In the genomic region with DNA sequence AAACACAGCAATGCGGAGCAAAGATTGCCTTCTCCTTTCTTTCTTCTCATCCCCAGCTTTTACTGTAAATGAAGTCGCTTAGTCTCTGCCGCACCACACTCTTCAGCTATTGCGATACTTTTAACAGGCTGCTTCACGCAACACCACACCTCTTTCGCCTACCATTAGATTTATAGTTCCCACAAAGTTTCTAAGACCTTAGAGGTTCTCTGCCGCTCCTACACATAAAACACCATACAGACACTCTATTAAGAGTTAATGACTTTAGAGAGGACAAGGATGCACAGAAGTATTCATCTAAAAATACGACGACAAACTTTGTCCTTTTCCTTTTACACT, we compare ENCODE assay signal across 8 cellular contexts. TPM values are rescaled to one million over a fixed set of nuclear protein-coding genes. Genes with fewer than 3 reads are reported as not detected.
DNase-seq lines count a peak whose midpoint lies in the region; ATAC-seq and TF ChIP-seq lines count a peak whose summit lies in the region.

No MANE protein-coding gene starts in this region.

- POLR2A ChIA-PET in Caco-2 (lab: Charles Lee) = no interaction called here
- POLR2A ChIA-PET in WTC11 (lab: Charles Lee) = interaction anchor here (0.6 to 1.1 kb wide), 2 partner anchors 31 to 34 kb away, joined by 3 read pairs; no protein-coding TSS in a partner anchor

- ATAC-seq in GM19463 (IDR thresholded peaks at IDR 0.05; ENCODE audit: unreplicated experiment) = peak; percentile 29
- peak; percentile 31 for ATAC-seq in HG03457 (IDR thresholded peaks at IDR 0.05; ENCODE audit: unreplicated experiment)
- peak; percentile 21; the same call in 1 of the 2 replicates for ATAC-seq in WTC11
- ATAC-seq in heart right ventricle = peak in 3 of 8 donors; percentile 4 to 14 (median 12)

- intact Hi-C loops in Caco-2 (cut with micrococcal nuclease; ENCODE audit: unreplicated experiment) (loop anchor here (2.0 to 5.0 kb wide), 2 partner anchors 35 to 280 kb away; a partner anchor contains a TSS), heart right ventricle (cut with DNase I) (no loop called here)

- no TSS peak for BruUV-seq in Caco-2 (replicated peaks; lab: Mats Ljungman, UMichigan)

- H3K27ac Mint-ChIP-seq in Caco-2 (ENCODE audit: unreplicated experiment) (peak overlapping the region; percentile 55), WTC11 (peak overlapping the region; percentile 90)

- H3K27me3 ChIP-seq in Caco-2 (replicated peaks; ENCODE audit: control insufficient read depth, insufficient read depth, low read length) = no peaks in the 10 kb centered on the region
- H3K27me3 ChIP-seq in heart right ventricle = no peaks in the 10 kb centered on the region

- peak overlapping the region; percentile 84 for H3K4me3 Mint-ChIP-seq in Caco-2 (ENCODE audit: unreplicated experiment)
- H3K4me3 Mint-ChIP-seq in WTC11 = peak overlapping the region; percentile 85

- CTCF ChIA-PET in Caco-2 (lab: Charles Lee) (interaction anchor here (0.7 kb wide), 1 partner anchor 313 kb away, joined by 5 read pairs; no protein-coding TSS in a partner anchor), WTC11 (lab: Charles Lee) (interaction anchor here (0.5 to 1.8 kb wide), 4 partner anchors 19 to 313 kb away, joined by 3 to 4 read pairs (median 4); no protein-coding TSS in a partner anchor)

- H3K4me1 Mint-ChIP-seq in Caco-2 (ENCODE audit: low read depth, unreplicated experiment) = no peaks in the 10 kb centered on the region
- peaks cover 23% of the 10 kb centered on the region for H3K4me1 Mint-ChIP-seq in WTC11

- peaks cover 7% of the 10 kb centered on the region; the same call in 1 of the 2 replicates for H3K4me1 ChIP-seq in Caco-2
- peaks cover 0 to 45% (median 25%) of the 10 kb centered on the region in 9 donors for H3K4me1 ChIP-seq in heart right ventricle

- H3K27ac ChIP-seq in heart right ventricle = peak overlapping the region in 9 of 10 donors; percentile 68 to 93 (median 85)

- H3K27me3 Mint-ChIP-seq in Caco-2 (ENCODE audit: insufficient read depth, unreplicated experiment) = no peaks in the 10 kb centered on the region
- H3K27me3 Mint-ChIP-seq in WTC11 (ENCODE audit: low read depth) = no peaks in the 10 kb centered on the region

- H3K9me3 Mint-ChIP-seq in Caco-2 (ENCODE audit: unreplicated experiment) = no peaks in the 10 kb centered on the region
- no peaks in the 10 kb centered on the region for H3K9me3 Mint-ChIP-seq in WTC11

- in situ Hi-C loops in KBM-7 (cut with MboI; ENCODE audit: low pct_unique_long_range_greater_than_20kb, low sequenced_read_pairs) = no loop called here

- 0 to 2% methylated on average over 9 of the region's 9 CpGs for WGBS in heart right ventricle, 2 donors

- no peak for TF ChIP-seq CTCF in Caco-2 (IDR thresholded peaks at IDR 0.05; ENCODE audit: insufficient read depth in 1 of 2, low read depth in 1 of 2, low read length in 1 of 2, severe bottlenecking in 1 of 2, unreplicated experiment in 1 of 2)
- TF ChIP-seq CTCF in WTC11 (IDR thresholded peaks at IDR 0.05) = no peak
- TF ChIP-seq CTCF in heart right ventricle (IDR thresholded peaks at IDR 0.05) = no peak
- no peak for TF ChIP-seq CTCF in retinal pigment epithelial cell (conservative IDR thresholded peaks at IDR 0.05; ENCODE audit: low read depth, low read length)

- H3K4me3 ChIP-seq in Caco-2 (ENCODE audit: low read depth, low read length) = peak overlapping the region; percentile 86
- peak overlapping the region; percentile 67 to 98 (median 90) for H3K4me3 ChIP-seq in heart right ventricle
- peak overlapping the region; percentile 90 for H3K4me3 ChIP-seq in retinal pigment epithelial cell (ENCODE audit: low read length)

- H3K36me3 ChIP-seq in Caco-2 (ENCODE audit: control insufficient read depth, insufficient read depth, low read length) (no peaks in the 10 kb centered on the region), heart right ventricle (peaks cover 0 to 17% (median 0%) of the 10 kb centered on the region in 9 donors)

- H3K9me3 ChIP-seq in Caco-2 (no peaks in the 10 kb centered on the region), heart right ventricle (no peaks in the 10 kb centered on the region)

- H3K36me3 Mint-ChIP-seq in Caco-2 (ENCODE audit: insufficient read depth, unreplicated experiment) (no peaks in the 10 kb centered on the region), WTC11 (peaks cover 5% of the 10 kb centered on the region)

- DNase-seq in Caco-2 (peak in 1 of 2 experiments; percentile 6), WTC11 (ENCODE audit: low spot score) (no peak), heart right ventricle (no peak), retinal pigment epithelial cell (ENCODE audit: low read depth) (no peak), KBM-7 (no peak), NCI-H2171 treated with DMSO at 0.1 percent for 48 hours (lab: John Stamatoyannopoulos, UW) (no peak)

TF ChIP-seq in WTC11, 78 proteins besides CTCF, POLR2A, EP300 and RAD21:
- no peak for TF ChIP-seq JAZF1 (CRISPR knock-in tag; IDR thresholded peaks at IDR 0.05)
- TF ChIP-seq, protein P1, sequence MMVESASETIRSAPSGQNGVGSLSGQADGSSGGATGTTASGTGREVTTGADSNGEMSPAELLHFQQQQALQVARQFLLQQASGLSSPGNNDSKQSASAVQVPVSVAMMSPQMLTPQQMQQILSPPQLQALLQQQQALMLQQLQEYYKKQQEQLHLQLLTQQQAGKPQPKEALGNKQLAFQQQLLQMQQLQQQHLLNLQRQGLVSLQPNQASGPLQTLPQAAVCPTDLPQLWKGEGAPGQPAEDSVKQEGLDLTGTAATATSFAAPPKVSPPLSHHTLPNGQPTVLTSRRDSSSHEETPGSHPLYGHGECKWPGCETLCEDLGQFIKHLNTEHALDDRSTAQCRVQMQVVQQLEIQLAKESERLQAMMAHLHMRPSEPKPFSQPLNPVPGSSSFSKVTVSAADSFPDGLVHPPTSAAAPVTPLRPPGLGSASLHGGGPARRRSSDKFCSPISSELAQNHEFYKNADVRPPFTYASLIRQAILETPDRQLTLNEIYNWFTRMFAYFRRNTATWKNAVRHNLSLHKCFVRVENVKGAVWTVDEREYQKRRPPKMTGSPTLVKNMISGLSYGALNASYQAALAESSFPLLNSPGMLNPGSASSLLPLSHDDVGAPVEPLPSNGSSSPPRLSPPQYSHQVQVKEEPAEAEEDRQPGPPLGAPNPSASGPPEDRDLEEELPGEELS (CRISPR knock-in tag; IDR thresholded peaks at IDR 0.05) = 0 out of 2 replicates have a peak, but pooled peaks have one; percentile 3

RNA-seq across cellular contexts. Expression of a gene that starts 0.6 kb away (rescaled TPM):
- total RNA-seq in Caco-2 (2022) = 38.3 and 39.4 TPM in 2 replicates
- 41.8 to 48.0 TPM (median 43.0 TPM) in 3 replicates for total RNA-seq in WTC11 (2021)
- total RNA-seq in heart right ventricle = 10 to 100 TPM; 21.1 to 31.7 (median 28.7) TPM
- polyA plus RNA-seq in heart right ventricle = 1 to 10 TPM; 2.0 to 2.8 TPM

RNA-seq across cellular contexts. Expression of a gene that starts 34.4 kb away (rescaled TPM):
- total RNA-seq in Caco-2 (2022) (2.4 and 2.9 TPM in 2 replicates), WTC11 (2021) (10.8 to 12.2 TPM (median 11.6 TPM) in 3 replicates), heart right ventricle (1 to 10 TPM; 3.3 to 7.5 (median 4.8) TPM)
- polyA plus RNA-seq in heart right ventricle = 10 to 100 TPM in 1 of 2 donors, 1 to 10 TPM in 1; 3.0 to 10.8 TPM
